Comparison of ENCODE assay signal across 10 cellular contexts in genomic region chr5:92909545-92909962, GRCh38.
DNase-seq lines count a peak whose midpoint lies in the region; FAIRE-seq and TF ChIP-seq lines count a peak whose summit lies in the region.
"Had no signal": no experiment of that assay in that cellular context is flagged by ENCODE, and none has a peak within 500 bp of the region (broad histone marks: within the 10 kb centered on the region; RNA-seq: fewer than 3 reads in every experiment).

No MANE protein-coding gene starts in this region.

- no peaks in the 10 kb centered on the region for H4K20me1 ChIP-seq in endothelial cell of umbilical vein (replicated peaks; ENCODE audit: control insufficient read depth, extremely low read depth, insufficient read depth, low read length)

- H3K36me3 Mint-ChIP-seq in activated naive CD8-positive, alpha-beta T cell treated with anti-CD3 and anti-CD28 coated beads for 36 hours, result no peaks in the 10 kb centered on the region

- no peaks in the 10 kb centered on the region for H3K27me3 Mint-ChIP-seq in activated naive CD8-positive, alpha-beta T cell treated with anti-CD3 and anti-CD28 coated beads for 36 hours

- H3K9me1 ChIP-seq in endothelial cell of umbilical vein (replicated peaks; ENCODE audit: control insufficient read depth, extremely low read depth, insufficient read depth, low read length), result no peaks in the 10 kb centered on the region

- CTCF ChIA-PET in endothelial cell of umbilical vein (lab: Charles Lee), result interaction anchor here (0.6 to 2.9 kb wide), 50 partner anchors 10 to 1783 kb away, joined by 3 to 59 read pairs (median 4); partner anchors contain the start of genes NR2F1 and NR2F1-AS1

- H3K27me3 ChIP-seq in endothelial cell of umbilical vein (ENCODE audit: control insufficient read depth in 2 of 2, insufficient read depth in 2 of 2, low read length in 2 of 2) (no peaks in the 10 kb centered on the region), suprapubic skin (no peaks in the 10 kb centered on the region)

- BruUV-seq in endothelial cell of umbilical vein (replicated peaks; lab: Mats Ljungman, UMichigan), result no TSS peak

- H3K36me3 ChIP-seq in endothelial cell of umbilical vein (ENCODE audit: control insufficient read depth in 2 of 2, extremely low read depth in 1 of 2, insufficient read depth in 2 of 2, low read length in 2 of 2) (no peaks in the 10 kb centered on the region), suprapubic skin (no peaks in the 10 kb centered on the region)

- DNase-seq in NCI-H146 (lab: John Stamatoyannopoulos, UW) (peak; percentile 24), NCI-H146 treated with DMSO at 0.1 percent for 48 hours (lab: John Stamatoyannopoulos, UW; ENCODE audit: unreplicated experiment) (no peak), NCI-H2171 (lab: John Stamatoyannopoulos, UW) (peak; percentile 34), endothelial cell of umbilical vein (ENCODE audit: low read depth, low spot score) (peak; percentile 53), retina (peak; percentile 87), suprapubic skin (ENCODE audit: low spot score in 2 of 2) (no peak)
- no peak for DNase-seq in activated naive CD8-positive, alpha-beta T cell treated with anti-CD3 and anti-CD28 coated beads for 36 hours
- no peak for DNase-seq in activated effector memory CD4-positive, alpha-beta T cell treated with Interleukin-2 at 50 U/mL for 16 hours
- DNase-seq: AML-193 had no signal

- H3K27ac Mint-ChIP-seq in activated naive CD8-positive, alpha-beta T cell treated with anti-CD3 and anti-CD28 coated beads for 36 hours, result no peak overlapping the region
- H3K27ac Mint-ChIP-seq: T-helper 1 cell treated with Interleukin-12 subunit alpha and Interleukin-12 subunit beta and Interleukin-4 antibody, amounts not matched to agents 30 μg/mL and 1 μg/mL, for 36 hours had no signal

- no peaks in the 10 kb centered on the region for H3K4me1 Mint-ChIP-seq in activated naive CD8-positive, alpha-beta T cell treated with anti-CD3 and anti-CD28 coated beads for 36 hours

- POLR2A ChIA-PET in endothelial cell of umbilical vein (lab: Charles Lee), result interaction anchor here (0.6 kb wide), 1 partner anchor 161 kb away, joined by 3 read pairs; no protein-coding TSS in a partner anchor

- no peak overlapping the region for H2AFZ ChIP-seq in endothelial cell of umbilical vein (ENCODE audit: low read depth, low read length)

- H3K79me2 ChIP-seq in endothelial cell of umbilical vein (ENCODE audit: control insufficient read depth, insufficient read depth, low read length), result no peaks in the 10 kb centered on the region

- 53% methylated on average over 6 of the region's 6 CpGs for WGBS in suprapubic skin

- no peaks in the 10 kb centered on the region for H3K9me3 ChIP-seq in endothelial cell of umbilical vein (replicated peaks; ENCODE audit: control insufficient read depth, insufficient read depth, low read length)
- no peaks in the 10 kb centered on the region for H3K9me3 ChIP-seq in suprapubic skin

- TF ChIP-seq POLR2A in endothelial cell of umbilical vein (IDR thresholded peaks at IDR 0.05; ENCODE audit: low read depth, low read length) (no peak), suprapubic skin (IDR thresholded peaks at IDR 0.05) (no peak)

- no peak for FAIRE-seq in endothelial cell of umbilical vein (lab: Jason Lieb, UNC)

- H3K4me2 ChIP-seq in endothelial cell of umbilical vein (ENCODE audit: insufficient read depth, low read length), result no peak overlapping the region

- no peak overlapping the region for H3K9ac ChIP-seq in endothelial cell of umbilical vein (replicated peaks; ENCODE audit: extremely low read depth, insufficient read depth, low read length)

- H3K4me1 ChIP-seq in endothelial cell of umbilical vein (ENCODE audit: control insufficient read depth, extremely low read depth, insufficient read depth, low read length) (peaks cover 16% of the 10 kb centered on the region), suprapubic skin (peaks cover 6% of the 10 kb centered on the region)

- no peak for TF ChIP-seq EP300 in suprapubic skin (IDR thresholded peaks at IDR 0.05)

- H3K9me3 Mint-ChIP-seq in activated naive CD8-positive, alpha-beta T cell treated with anti-CD3 and anti-CD28 coated beads for 36 hours, result no peaks in the 10 kb centered on the region
- H3K9me3 Mint-ChIP-seq: T-helper 1 cell treated with Interleukin-12 subunit alpha and Interleukin-12 subunit beta and Interleukin-4 antibody, amounts not matched to agents 30 μg/mL and 1 μg/mL, for 36 hours had no signal

- TF ChIP-seq CTCF in endothelial cell of umbilical vein (IDR thresholded peaks at IDR 0.05; ENCODE audit: extremely low read depth in 1 of 2, insufficient read depth in 1 of 2, low read depth in 1 of 2, low read length in 2 of 2) (peak; percentile 68 to 74), suprapubic skin (IDR thresholded peaks at IDR 0.05) (no peak)

- H3K4me3 ChIP-seq in endothelial cell of umbilical vein (replicated peaks in 1 of 3; ENCODE audit: insufficient read depth in 1 of 3, low read depth in 1 of 3, low read length in 3 of 3), result no peak overlapping the region
- H3K4me3 ChIP-seq in suprapubic skin, result no peak overlapping the region

- intact Hi-C loops in endothelial cell of umbilical vein (cut with micrococcal nuclease), result loop anchor here (1.0 to 2.0 kb wide), 6 partner anchors 169 to 891 kb away; partner anchors contain the start of gene NR2F1-AS1

- H3K4me3 Mint-ChIP-seq in activated naive CD8-positive, alpha-beta T cell treated with anti-CD3 and anti-CD28 coated beads for 36 hours, result no peak overlapping the region
- H3K4me3 Mint-ChIP-seq: T-helper 1 cell treated with Interleukin-12 subunit alpha and Interleukin-12 subunit beta and Interleukin-4 antibody, amounts not matched to agents 30 μg/mL and 1 μg/mL, for 36 hours had no signal

- dilution Hi-C loops in endothelial cell of umbilical vein (cut with MboI; ENCODE audit: extremely low pct_ligation_motif_present, low sequenced_read_pairs), result no loop called here

- H3K27ac ChIP-seq in endothelial cell of umbilical vein (ENCODE audit: insufficient read depth, low read depth, low read length) (no peak overlapping the region), suprapubic skin (no peak overlapping the region)

TF ChIP-seq in endothelial cell of umbilical vein, 7 proteins besides CTCF, POLR2A, EP300 and RAD21:
- TF ChIP-seq FOS (IDR thresholded peaks at IDR 0.05; ENCODE audit: borderline replicate concordance, insufficient read depth, low read length), result no peak
- TF ChIP-seq MAX (IDR thresholded peaks at IDR 0.05; ENCODE audit: insufficient read depth, insufficient read length), result no peak
- TF ChIP-seq GATA2 (IDR thresholded peaks at IDR 0.05; ENCODE audit: insufficient read depth, insufficient read length, low read depth, low read length), result no peak
- TF ChIP-seq MYC (IDR thresholded peaks at IDR 0.05; ENCODE audit: low read depth, low read length), result no peak
- no peak for TF ChIP-seq POLR2AphosphoS5 (IDR thresholded peaks at IDR 0.05; ENCODE audit: insufficient read depth, low read depth, low read length)
- no peak for TF ChIP-seq EZH2 (IDR thresholded peaks at IDR 0.05; ENCODE audit: borderline replicate concordance, low read depth, low read length, severe bottlenecking)

Comparison
In these comparisons a context has a peak if more than half of its experiments do, and no peak if none do; other contexts are left out.
1. DNase-seq: peak in NCI-H146 (single experiment), NCI-H2171 (single experiment), endothelial cell of umbilical vein (single experiment) and retina (single experiment); none in NCI-H146 treated with DMSO at 0.1 percent for 48 hours (single experiment), suprapubic skin (0 of 2), activated naive CD8-positive, alpha-beta T cell treated with anti-CD3 and anti-CD28 coated beads for 36 hours (single experiment) and activated effector memory CD4-positive, alpha-beta T cell treated with Interleukin-2 at 50 U/mL for 16 hours (single experiment).
2. CTCF ChIP-seq: peak in endothelial cell of umbilical vein (2 of 2); none in suprapubic skin (0 of 2).